22 cellular contexts compared by ENCODE assay signal in the genomic region with DNA sequence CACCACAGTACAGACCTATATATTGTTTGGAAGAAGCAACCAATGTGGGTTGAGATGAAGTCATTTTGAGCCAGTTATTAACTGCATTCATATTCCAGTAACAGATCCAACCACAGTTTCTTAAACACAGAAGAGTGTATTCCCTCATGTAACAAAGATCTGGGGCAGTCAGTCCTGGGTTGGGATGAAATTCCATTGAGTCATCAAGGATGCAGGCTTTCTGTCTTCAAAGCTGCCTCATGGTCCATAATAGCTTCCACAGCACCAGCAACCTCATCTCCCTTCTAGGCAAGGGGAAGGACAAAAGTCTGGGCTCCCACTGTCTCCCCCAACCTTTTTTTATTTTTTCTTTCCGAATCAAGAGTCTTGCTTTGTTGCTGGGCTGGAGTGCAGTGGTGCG. TPM values are rescaled to one million over a fixed set of nuclear protein-coding genes. Genes with fewer than 3 reads are reported as not detected.
DNase-seq lines count a peak whose midpoint lies in the region; ATAC-seq and TF ChIP-seq lines count a peak whose summit lies in the region.
"Had no signal": no experiment of that assay in that cellular context is flagged by ENCODE, and none has a peak within 500 bp of the region (broad histone marks: within the 10 kb centered on the region; RNA-seq: fewer than 3 reads in every experiment).

No MANE protein-coding gene starts in this region.

- peak overlapping the region; percentile 56 for H2BK5ac ChIP-seq in IMR-90 (ENCODE audit: low read depth, low read length, poor library complexity, severe bottlenecking)

- H3K36me3 Mint-ChIP-seq in CD4-positive, CD25-positive, alpha-beta regulatory T cell: peaks cover 11% of the 10 kb centered on the region
- H3K36me3 Mint-ChIP-seq: WTC11 had no signal

- H3K4me2 ChIP-seq in IMR-90 (ENCODE audit: low read depth, low read length): no peak overlapping the region

- no peak overlapping the region for H2AK5ac ChIP-seq in IMR-90 (ENCODE audit: low read depth, low read length)

- no peak for TF ChIP-seq EP300 in ovary (IDR thresholded peaks at IDR 0.05)

- TF ChIP-seq POLR2A in IMR-90 (IDR thresholded peaks at IDR 0.05; ENCODE audit: low read depth, low read length) (no peak), ovary (IDR thresholded peaks at IDR 0.05) (no peak), adrenal gland (IDR thresholded peaks at IDR 0.05) (no peak)

- no TSS peak for BruUV-seq in IMR-90 (replicated peaks; lab: Mats Ljungman, UMichigan)

- H3K27ac Mint-ChIP-seq in CD4-positive, CD25-positive, alpha-beta regulatory T cell: peak overlapping the region; percentile 63 to 98 (median 96)
- H3K27ac Mint-ChIP-seq: activated T-helper 2 cell treated with anti-CD3 and anti-CD28 coated beads, Interferon-gamma antibody, Interleukin-2, Interleukin-4, amounts not matched to agents 10 μg/mL and 5 μg/mL and 100 μg/mL, durations not matched to agents 14 hours and 24 hours and 36 hours; nephron progenitor cell; WTC11 had no signal

- POLR2A ChIA-PET in IMR-90 (lab: Charles Lee; ENCODE audit: unreplicated experiment): no interaction called here

- peak overlapping the region; percentile 15 for H2AK9ac ChIP-seq in IMR-90 (replicated peaks; ENCODE audit: low read depth, low read length, poor library complexity)

- H2AFZ ChIP-seq in IMR-90 (replicated peaks; ENCODE audit: low read length, poor library complexity): no peak overlapping the region

- peak overlapping the region; percentile 62; the same call in 1 of the 2 replicates for H3K14ac ChIP-seq in IMR-90 (replicated peaks; ENCODE audit: low read depth, low read length)

- no peaks in the 10 kb centered on the region for H3K27me3 Mint-ChIP-seq in CD4-positive, CD25-positive, alpha-beta regulatory T cell

- 0 out of 2 replicates have a peak overlapping the region, but pooled peaks have one; percentile 2 for H3K23ac ChIP-seq in IMR-90 (ENCODE audit: low read depth, low read length)

- H3K56ac ChIP-seq in IMR-90 (ENCODE audit: extremely low read depth, insufficient read depth, low read length): no peak overlapping the region

- H3K4me1 Mint-ChIP-seq in CD4-positive, CD25-positive, alpha-beta regulatory T cell: peaks cover 19 to 50% (median 29%) of the 10 kb centered on the region in 4 donors

- in situ Hi-C loops in IMR-90 (cut with MboI; ENCODE audit: low sequenced_read_pairs): loop anchor here (10.0 to 25.0 kb wide), 2 partner anchors 69 to 266 kb away; partner anchors contain the start of genes ACAT2 and IGF2R

- no peak overlapping the region; the same call in 2 of the 3 replicates for H2BK15ac ChIP-seq in IMR-90 (ENCODE audit: low read depth, low read length)

- H3K9me1 ChIP-seq in IMR-90 (ENCODE audit: insufficient read depth, low read length): peaks cover 26% of the 10 kb centered on the region

- H3K4me3 Mint-ChIP-seq in CD4-positive, CD25-positive, alpha-beta regulatory T cell: peak overlapping the region in 2 of 4 donors; percentile 27 to 35
- H3K4me3 Mint-ChIP-seq: nephron progenitor cell, WTC11 had no signal

- TF ChIP-seq CTCF in IMR-90 (conservative IDR thresholded peaks at IDR 0.05; ENCODE audit: low read depth, low read length) (no peak), neutrophil (IDR thresholded peaks at IDR 0.05) (no peak), ovary (IDR thresholded peaks at IDR 0.05) (no peak), omental fat pad (IDR thresholded peaks at IDR 0.05) (no peak), adrenal gland (IDR thresholded peaks at IDR 0.05) (no peak)

- no peak overlapping the region for H4K91ac ChIP-seq in IMR-90 (ENCODE audit: insufficient read depth, low read depth, low read length)

- no peak overlapping the region for H3K9ac ChIP-seq in IMR-90 (ENCODE audit: low read depth, low read length)

- H3K9me3 ChIP-seq in CD4-positive, CD25-positive, alpha-beta regulatory T cell (ENCODE audit: control insufficient read depth in 2 of 2, low read length in 2 of 2): no peaks in the 10 kb centered on the region
- H3K9me3 ChIP-seq in IMR-90 (ENCODE audit: control insufficient read depth, insufficient read depth, low read length) (peaks cover 2% of the 10 kb centered on the region), neutrophil (no peaks in the 10 kb centered on the region), ovary (no peaks in the 10 kb centered on the region), adrenal gland (replicated peaks in 1 of 3) (no peaks in the 10 kb centered on the region)
- H3K9me3 ChIP-seq: lower lobe of right lung, transverse colon had no signal

- CTCF ChIA-PET in IMR-90 (lab: Yijun Ruan, JAX): no interaction called here

- H3K79me1 ChIP-seq in IMR-90 (ENCODE audit: low read depth in 1 of 2, low read length in 2 of 2): peaks cover 14 to 54% of the 10 kb centered on the region in 2 experiments; a peak in 3 of 4 replicates

- no peak overlapping the region for H3K4me3 ChIP-seq in CD4-positive, CD25-positive, alpha-beta regulatory T cell (ENCODE audit: low read depth, low read length)
- no peak overlapping the region for H3K4me3 ChIP-seq in IMR-90 (ENCODE audit: insufficient read depth, low read depth, low read length)
- H3K4me3 ChIP-seq in neutrophil (ENCODE audit: low read depth in 1 of 2, low read length in 1 of 2): peak overlapping the region in 1 of 2 experiments; percentile 93
- H3K4me3 ChIP-seq in ovary: no peak overlapping the region
- H3K4me3 ChIP-seq in adrenal gland: no peak overlapping the region
- H3K4me3 ChIP-seq: lower lobe of right lung, transverse colon had no signal

- H4K20me1 ChIP-seq in IMR-90 (ENCODE audit: insufficient read depth, low read length): peaks cover 11% of the 10 kb centered on the region

- H4K8ac ChIP-seq in IMR-90 (ENCODE audit: low read depth in 2 of 2, low read length in 2 of 2): 0 out of 4 replicates have a peak overlapping the region, but pooled peaks of 1 of the 2 experiments have one; percentile 24

- H3K18ac ChIP-seq in IMR-90 (ENCODE audit: low read depth, low read length): no peak overlapping the region; the same call in 1 of the 2 replicates

- no peaks in the 10 kb centered on the region for H3K27me3 ChIP-seq in CD4-positive, CD25-positive, alpha-beta regulatory T cell (ENCODE audit: control insufficient read depth, insufficient read depth, low read length)
- no peaks in the 10 kb centered on the region for H3K27me3 ChIP-seq in IMR-90 (ENCODE audit: control insufficient read depth, insufficient read depth, low read length)
- no peaks in the 10 kb centered on the region for H3K27me3 ChIP-seq in neutrophil
- no peaks in the 10 kb centered on the region for H3K27me3 ChIP-seq in ovary
- no peaks in the 10 kb centered on the region for H3K27me3 ChIP-seq in adrenal gland
- H3K27me3 ChIP-seq: transverse colon had no signal

- H2BK20ac ChIP-seq in IMR-90 (ENCODE audit: low read depth, low read length): no peak overlapping the region

- peak overlapping the region; percentile 69 for H2BK120ac ChIP-seq in IMR-90 (ENCODE audit: low read depth, low read length)

- dilution Hi-C loops in IMR-90 (cut with HindIII; ENCODE audit: low sequenced_read_pairs, unreplicated experiment): no loop called here

- TF ChIP-seq RAD21 in IMR-90 (IDR thresholded peaks at IDR 0.05; ENCODE audit: low read length): no peak

- H3K4ac ChIP-seq in IMR-90 (ENCODE audit: low read depth, low read length): peak overlapping the region; percentile 58

- ATAC-seq in CD4-positive, CD25-positive, alpha-beta regulatory T cell (ENCODE audit: low read depth in 2 of 2): no peak
- ATAC-seq in IMR-90 (ENCODE audit: low read depth) (peak; percentile 8; the same call in 1 of the 2 replicates), omental fat pad (ENCODE audit: low FRiP score) (no peak), esophagus mucosa (no peak)
- ATAC-seq: lower lobe of right lung, WTC11 had no signal

- H3K36me3 ChIP-seq in CD4-positive, CD25-positive, alpha-beta regulatory T cell (ENCODE audit: control insufficient read depth, insufficient read depth, low read length): no peaks in the 10 kb centered on the region
- H3K36me3 ChIP-seq in IMR-90 (ENCODE audit: control insufficient read depth, insufficient read depth, low read length) (peaks cover 6% of the 10 kb centered on the region; the same call in 1 of the 2 replicates), neutrophil (peaks cover 20% of the 10 kb centered on the region), ovary (no peaks in the 10 kb centered on the region), adrenal gland (replicated peaks in 1 of 2) (no peaks in the 10 kb centered on the region)
- H3K36me3 ChIP-seq: transverse colon had no signal

- DNase-seq in CD4-positive, CD25-positive, alpha-beta regulatory T cell: no peak
- peak; percentile 91 for DNase-seq in IMR-90
- DNase-seq in ecto neural progenitor cell (ENCODE audit: low spot score): peak; percentile 11
- no peak for DNase-seq in ovary
- DNase-seq in omental fat pad (ENCODE audit: low spot score): no peak
- DNase-seq in adrenal gland: no peak
- DNase-seq: activated CD8-positive, alpha-beta memory T cell treated with anti-CD3 and anti-CD28 coated beads for 24 hours; DND-41; lower lobe of right lung; MV-4-11; NCI-H2029; NCI-H524; nephron progenitor cell; retina; SHP77; stimulated activated naive CD4-positive, alpha-beta T cell; T-helper 2 cell; transverse colon had no signal

- intact Hi-C loops in IMR-90 (cut with micrococcal nuclease): no loop called here
- intact Hi-C loops in ovary (cut with DNase I): loop anchor here in 1 of 4 donors (10.0 kb wide), 1 partner anchor 149 kb away; no protein-coding TSS in a partner anchor
- intact Hi-C loops in adrenal gland (cut with DNase I): loop anchor here in 1 of 2 donors (10.0 kb wide), 1 partner anchor 69 kb away; the partner anchor contains the start of gene ACAT2

- H4K5ac ChIP-seq in IMR-90 (ENCODE audit: low read depth, low read length): no peak overlapping the region

- H3K4me1 ChIP-seq in CD4-positive, CD25-positive, alpha-beta regulatory T cell (ENCODE audit: control insufficient read depth, insufficient read depth, low read length, poor library complexity, severe bottlenecking): peaks cover 38% of the 10 kb centered on the region
- peaks cover 9% of the 10 kb centered on the region for H3K4me1 ChIP-seq in IMR-90 (ENCODE audit: control insufficient read depth, insufficient read depth, low read length)
- peaks cover 25 to 52% of the 10 kb centered on the region in 2 experiments for H3K4me1 ChIP-seq in neutrophil (ENCODE audit: control insufficient read depth in 1 of 2, insufficient read depth in 1 of 2, low read depth in 1 of 2, low read length in 1 of 2)
- peaks cover 4% of the 10 kb centered on the region for H3K4me1 ChIP-seq in ovary (ENCODE audit: insufficient read depth)
- peaks cover 26 to 27% of the 10 kb centered on the region in 2 donors for H3K4me1 ChIP-seq in adrenal gland (replicated peaks in 1 of 2)

- no CpG with 5 or more reads among the region's 2 CpGs for WGBS in IMR-90 (ENCODE audit: extremely low coverage in 2 of 2, insufficient read length in 1 of 2), 2 experiments
- 94 to 97% (median 96%) methylated on average over 2 of the region's 2 CpGs for WGBS in ovary, 3 donors
- 92 to 100% (median 97%) methylated on average over 2 of the region's 2 CpGs for WGBS in adrenal gland, 4 donors

- no peak overlapping the region for H3K27ac ChIP-seq in CD4-positive, CD25-positive, alpha-beta regulatory T cell (ENCODE audit: insufficient read depth, low read length, poor library complexity, severe bottlenecking)
- H3K27ac ChIP-seq in IMR-90 (ENCODE audit: insufficient read depth, low read length): no peak overlapping the region
- peak overlapping the region; percentile 98 for H3K27ac ChIP-seq in neutrophil
- no peak overlapping the region for H3K27ac ChIP-seq in ovary
- H3K27ac ChIP-seq in adrenal gland: no peak overlapping the region
- H3K27ac ChIP-seq: lower lobe of right lung had no signal

- no peaks in the 10 kb centered on the region for H3K9me3 Mint-ChIP-seq in CD4-positive, CD25-positive, alpha-beta regulatory T cell
- H3K9me3 Mint-ChIP-seq: activated T-helper 2 cell treated with anti-CD3 and anti-CD28 coated beads, Interferon-gamma antibody, Interleukin-2, Interleukin-4, amounts not matched to agents 10 μg/mL and 5 μg/mL and 100 μg/mL, durations not matched to agents 14 hours and 24 hours and 36 hours; nephron progenitor cell; WTC11 had no signal

RNA-seq across cellular contexts. Expression of gene SOD2, which starts 2.9 kb away (rescaled TPM):
- 187 TPM for total RNA-seq in CD4-positive, CD25-positive, alpha-beta regulatory T cell
- polyA plus RNA-seq in CD4-positive, CD25-positive, alpha-beta regulatory T cell: 100 to 1,000 TPM; 112 to 144 (median 136) TPM
- total RNA-seq in IMR-90 (2012; rRNA removed) (243 TPM in 2 replicates), ovary (100 to 1,000 TPM; 164 to 580 (median 215) TPM), omental fat pad (1,000 to 10,000 TPM in 2 of 4 donors, 100 to 1,000 TPM in 2; 455 to 1,833 (median 1,242) TPM), adrenal gland (1,000 to 10,000 TPM in 2 of 8 donors, 100 to 1,000 TPM in 6; 312 to 3,032 (median 460) TPM), esophagus mucosa (280 TPM)
- polyA plus RNA-seq in IMR-90 (2012; rRNA removed) (102 and 173 TPM in 2 replicates), ovary (100 to 1,000 TPM; 130 to 160 TPM), adrenal gland (100 to 1,000 TPM; 129 to 348 (median 208) TPM)
- polyA plus RNA-seq in IMR-90 (2012; cell fraction: cytosol; rRNA removed): 93.7 and 177 TPM in 2 replicates
- polyA plus RNA-seq in IMR-90 (2012; cell fraction: nucleus; rRNA removed; ENCODE audit: low replicate concordance): 48.2 and 96.3 TPM in 2 replicates

RNA-seq across cellular contexts. Expression of gene WTAP, which starts 31.3 kb away (rescaled TPM):
- total RNA-seq in CD4-positive, CD25-positive, alpha-beta regulatory T cell: 177 TPM
- 100 to 1,000 TPM; 145 to 155 (median 150) TPM for polyA plus RNA-seq in CD4-positive, CD25-positive, alpha-beta regulatory T cell
- total RNA-seq in IMR-90 (2012; rRNA removed): 92.3 and 124 TPM in 2 replicates
- polyA plus RNA-seq in IMR-90 (2012; rRNA removed): 20.1 and 30.2 TPM in 2 replicates
- polyA plus RNA-seq in IMR-90 (2012; cell fraction: cytosol; rRNA removed): 6.5 and 6.6 TPM in 2 replicates
- polyA plus RNA-seq in IMR-90 (2012; cell fraction: nucleus; rRNA removed; ENCODE audit: low replicate concordance): 3.8 and 25.2 TPM in 2 replicates
- 100 to 1,000 TPM in 3 of 7 donors, 10 to 100 TPM in 4; 89.1 to 117 (median 95.4) TPM for total RNA-seq in ovary
- polyA plus RNA-seq in ovary: 10 to 100 TPM; 65.3 to 95.7 TPM
- 100 to 1,000 TPM in 2 of 4 donors, 10 to 100 TPM in 2; 74.8 to 202 (median 133) TPM for total RNA-seq in omental fat pad
- total RNA-seq in adrenal gland: 100 to 1,000 TPM in 3 of 8 donors, 10 to 100 TPM in 5; 78.9 to 145 (median 85.0) TPM
- polyA plus RNA-seq in adrenal gland: 100 to 1,000 TPM in 2 of 3 donors, 10 to 100 TPM in 1; 56.8 to 162 (median 116) TPM
- 71.0 TPM for total RNA-seq in esophagus mucosa

Comparison
In these comparisons a context has a peak if more than half of its experiments do, and no peak if none do; other contexts are left out.
1. DNase-seq: peak in IMR-90 (single experiment) and ecto neural progenitor cell (single experiment); none in CD4-positive, CD25-positive, alpha-beta regulatory T cell (0 of 3), ovary (0 of 5), omental fat pad (single experiment) and adrenal gland (0 of 7).